In the genomic region with DNA sequence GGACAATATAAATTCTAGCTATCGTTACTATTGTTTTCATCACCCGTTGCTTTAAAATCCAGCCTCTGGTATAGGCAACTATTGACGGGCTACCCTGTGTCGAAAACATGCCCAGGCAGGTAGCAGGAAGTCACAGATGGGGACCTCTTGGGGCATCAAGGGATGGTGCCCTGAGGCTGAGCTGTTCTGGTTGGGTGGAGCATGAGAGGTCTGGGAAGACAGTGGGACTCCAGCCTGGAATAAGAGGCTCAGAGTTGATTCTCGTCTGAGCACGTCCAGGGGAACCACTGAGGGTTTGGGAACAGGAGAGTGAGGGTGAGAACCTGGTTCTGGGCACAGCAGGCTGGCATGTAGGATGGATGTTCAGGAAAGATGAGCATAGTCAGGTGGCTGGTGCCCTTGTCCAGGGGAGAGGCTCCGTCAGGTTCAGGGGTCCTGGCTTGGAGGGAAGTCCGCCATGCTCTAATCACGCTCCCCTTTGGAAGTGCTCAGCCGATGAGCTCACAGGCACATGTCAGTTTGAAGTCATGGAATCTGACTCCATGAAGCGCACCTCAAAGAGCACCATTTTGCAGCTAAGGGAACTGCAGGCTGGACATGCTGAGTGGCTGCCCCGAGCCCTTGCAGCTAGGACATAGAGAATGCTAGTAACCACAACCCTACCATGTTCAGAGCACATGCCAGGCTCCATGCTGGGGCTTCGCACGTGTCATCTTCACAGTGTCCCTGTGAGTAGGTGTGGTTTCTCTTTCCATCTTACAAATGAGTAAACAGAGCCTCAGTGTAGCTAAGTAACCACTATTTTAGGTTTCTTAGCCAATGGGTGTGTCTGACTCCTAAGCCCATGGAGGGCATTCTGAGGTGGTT, we compare ENCODE assay signal across 14 cellular contexts. TPM values are rescaled to one million over a fixed set of nuclear protein-coding genes. Genes with fewer than 3 reads are reported as not detected.
DNase-seq lines count a peak whose midpoint lies in the region; ATAC-seq and TF ChIP-seq lines count a peak whose summit lies in the region.
"Had no signal": no experiment of that assay in that cellular context is flagged by ENCODE, and none has a peak within 500 bp of the region (broad histone marks: within the 10 kb centered on the region; RNA-seq: fewer than 3 reads in every experiment).

No MANE protein-coding gene starts in this region.

- H3K27ac Mint-ChIP-seq in activated naive CD8-positive, alpha-beta T cell treated with anti-CD3 and anti-CD28 coated beads, Interleukin-2, amount 10 ng/mL, durations not matched to agents 7 days and 5 days = no peak overlapping the region
- H3K27ac Mint-ChIP-seq: IgD-negative memory B cell had no signal

- no peak overlapping the region for H3K4me3 ChIP-seq in foreskin fibroblast (ENCODE audit: low read depth in 1 of 2, low read length in 2 of 2)
- H3K4me3 ChIP-seq: esophagus muscularis mucosa, tibial nerve had no signal

- no peaks in the 10 kb centered on the region for H3K9me3 Mint-ChIP-seq in activated naive CD8-positive, alpha-beta T cell treated with anti-CD3 and anti-CD28 coated beads, Interleukin-2, amount 10 ng/mL, durations not matched to agents 7 days and 5 days
- H3K9me3 Mint-ChIP-seq: IgD-negative memory B cell had no signal

- H3K36me3 Mint-ChIP-seq in activated naive CD8-positive, alpha-beta T cell treated with anti-CD3 and anti-CD28 coated beads, Interleukin-2, amount 10 ng/mL, durations not matched to agents 7 days and 5 days = no peaks in the 10 kb centered on the region
- H3K36me3 Mint-ChIP-seq: IgD-negative memory B cell had no signal

- POLR2A ChIA-PET in activated naive CD8-positive, alpha-beta T cell treated with anti-CD3 and anti-CD28 coated beads, Interleukin-2, amount 10 ng/mL, durations not matched to agents 7 days and 5 days (lab: Charles Lee) = no interaction called here

- no peaks in the 10 kb centered on the region for H3K27me3 Mint-ChIP-seq in activated naive CD8-positive, alpha-beta T cell treated with anti-CD3 and anti-CD28 coated beads, Interleukin-2, amount 10 ng/mL, durations not matched to agents 7 days and 5 days
- H3K27me3 Mint-ChIP-seq: IgD-negative memory B cell had no signal

- no peak for TF ChIP-seq CTCF in foreskin fibroblast (IDR thresholded peaks at IDR 0.05; ENCODE audit: low read depth, low read length)

- DNase-seq in activated T-cell treated with anti-CD3 and anti-CD28 coated beads for 48 hours (ENCODE audit: low read depth) (peak; percentile 27), activated T-cell treated with anti-CD3 and anti-CD28 coated beads for 4 hours (no peak), HT1080 (ENCODE audit: low read depth) (peak; percentile 29), GF-D8 (lab: John Stamatoyannopoulos, UW) (no peak), foreskin fibroblast (no peak)
- DNase-seq in activated naive CD8-positive, alpha-beta T cell treated with anti-CD3 and anti-CD28 coated beads, Interleukin-2, amount 10 ng/mL, durations not matched to agents 7 days and 5 days = no peak
- peak; percentile 9 for DNase-seq in stimulated activated CD4-positive, alpha-beta T cell treated with anti-CD3 and anti-CD28 coated beads, Interleukin-4, amount 100 ng/mL, for 24 hours
- DNase-seq: kidney, NCI-H446 treated with DMSO at 0.1 percent for 48 hours, SHP77 treated with DMSO at 0.1 percent for 48 hours had no signal

- H3K4me1 Mint-ChIP-seq in activated naive CD8-positive, alpha-beta T cell treated with anti-CD3 and anti-CD28 coated beads, Interleukin-2, amount 10 ng/mL, durations not matched to agents 7 days and 5 days = peaks cover 4% of the 10 kb centered on the region

- ATAC-seq in activated naive CD8-positive, alpha-beta T cell treated with anti-CD3 and anti-CD28 coated beads, Interleukin-2, amount 10 ng/mL, durations not matched to agents 7 days and 5 days (ENCODE audit: low read depth) = peak; percentile 28
- ATAC-seq in GM21529 (IDR thresholded peaks at IDR 0.05; ENCODE audit: unreplicated experiment) = no peak

- H3K4me3 Mint-ChIP-seq in activated naive CD8-positive, alpha-beta T cell treated with anti-CD3 and anti-CD28 coated beads, Interleukin-2, amount 10 ng/mL, durations not matched to agents 7 days and 5 days = no peak overlapping the region
- H3K4me3 Mint-ChIP-seq: IgD-negative memory B cell had no signal

RNA-seq across cellular contexts. Expression of a gene that starts 21.0 kb away (rescaled TPM):
- 0.03 and 0.05 TPM in 2 replicates for total RNA-seq in HT1080 (2014; rRNA removed; shearing (Covaris generic))
- polyA plus RNA-seq in HT1080 (2015; cell fraction: cytosol; rRNA removed) = 0.02 TPM in 1 of 2 replicates, not detected in the other
- not detected in 2 replicates for polyA plus RNA-seq in HT1080 (2015; cell fraction: nucleus; rRNA removed)
- total RNA-seq in activated naive CD8-positive, alpha-beta T cell treated with anti-CD3 and anti-CD28 coated beads, Interleukin-2, amount 10 ng/mL, durations not matched to agents 7 days and 5 days = not detected
- polyA plus RNA-seq: IgD-negative memory B cell had no signal

Comparison
In these comparisons a context has a peak if more than half of its experiments do, and no peak if none do; other contexts are left out.
1. DNase-seq: peak in activated T-cell treated with anti-CD3 and anti-CD28 coated beads for 48 hours (single experiment), HT1080 (single experiment) and stimulated activated CD4-positive, alpha-beta T cell treated with anti-CD3 and anti-CD28 coated beads, Interleukin-4, amount 100 ng/mL, for 24 hours (single experiment); none in activated T-cell treated with anti-CD3 and anti-CD28 coated beads for 4 hours (single experiment), activated naive CD8-positive, alpha-beta T cell treated with anti-CD3 and anti-CD28 coated beads, Interleukin-2, amount 10 ng/mL, durations not matched to agents 7 days and 5 days (single experiment), GF-D8 (single experiment) and foreskin fibroblast (0 of 2).